Comparison of ENCODE assay signal across 8 cellular contexts in the genomic region with DNA sequence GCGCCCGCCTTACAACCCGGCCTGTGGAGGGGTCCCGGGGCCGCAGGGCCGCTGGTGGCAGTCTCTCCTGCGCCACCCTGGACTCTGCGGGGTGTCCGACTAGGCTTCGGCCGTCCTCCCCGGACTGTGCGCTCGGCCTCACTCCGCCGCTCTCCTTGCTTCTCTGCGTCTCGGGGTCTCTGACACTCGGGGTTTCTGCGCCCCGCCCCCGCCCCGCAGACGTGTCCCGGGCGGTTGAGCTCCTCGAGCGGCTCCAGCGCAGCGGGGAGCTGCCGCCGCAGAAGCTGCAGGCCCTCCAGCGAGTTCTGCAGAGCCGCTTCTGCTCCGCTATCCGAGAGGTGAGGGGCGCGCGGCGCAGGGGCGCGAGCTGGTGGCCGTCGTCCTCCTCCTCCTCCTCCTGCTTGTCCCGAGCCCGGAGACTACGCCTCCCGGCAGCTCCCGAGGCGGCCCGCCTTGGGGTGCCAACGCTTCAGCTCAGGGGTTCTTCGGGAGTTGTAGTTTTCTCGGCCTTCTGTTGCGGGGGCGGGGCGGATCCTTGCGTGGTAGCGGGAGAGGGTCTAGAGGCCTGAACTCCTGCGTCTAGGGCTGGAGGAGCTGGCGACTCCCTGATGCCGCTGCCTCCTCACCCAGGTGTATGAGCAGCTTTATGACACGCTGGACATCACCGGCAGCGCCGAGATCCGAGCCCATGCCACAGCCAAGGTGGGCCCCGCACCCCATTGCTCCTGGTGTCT. TPM values are rescaled to one million over a fixed set of nuclear protein-coding genes. Genes with fewer than 3 reads are reported as not detected.
DNase-seq lines count a peak whose midpoint lies in the region; ATAC-seq lines count a peak whose summit lies in the region.

No MANE protein-coding gene starts in this region.

- no peaks in the 10 kb centered on the region for H3K79me2 ChIP-seq in Karpas-422 (ENCODE audit: low read length)

- no peaks in the 10 kb centered on the region for H3K27me3 Mint-ChIP-seq in CD4-positive, alpha-beta memory T cell
- no peaks in the 10 kb centered on the region for H3K27me3 Mint-ChIP-seq in activated CD4-positive, alpha-beta T cell treated with anti-CD3 and anti-CD28 coated beads, Interleukin-2, amount 10 ng/mL, durations not matched to agents 7 days and 5 days
- no peaks in the 10 kb centered on the region for H3K27me3 Mint-ChIP-seq in memory B cell

- H3K27me3 ChIP-seq in CD4-positive, alpha-beta memory T cell (ENCODE audit: insufficient read depth, low read length), result no peaks in the 10 kb centered on the region
- H3K27me3 ChIP-seq in Karpas-422 (ENCODE audit: low read length), result no peaks in the 10 kb centered on the region; the same call in 1 of the 2 replicates
- peaks cover 13% of the 10 kb centered on the region for H3K27me3 ChIP-seq in ectodermal cell (ENCODE audit: control insufficient read depth, insufficient read depth, low read length, poor library complexity, severe bottlenecking)

- H3K9me2 ChIP-seq in Karpas-422 (replicated peaks; ENCODE audit: insufficient read depth, low read length), result no peaks in the 10 kb centered on the region

- H3K36me3 Mint-ChIP-seq in CD4-positive, alpha-beta memory T cell, result peaks cover 0 to 4% of the 10 kb centered on the region in 2 donors
- no peaks in the 10 kb centered on the region for H3K36me3 Mint-ChIP-seq in activated CD4-positive, alpha-beta T cell treated with anti-CD3 and anti-CD28 coated beads, Interleukin-2, amount 10 ng/mL, durations not matched to agents 7 days and 5 days (ENCODE audit: low read depth)
- no peaks in the 10 kb centered on the region for H3K36me3 Mint-ChIP-seq in memory B cell

- peak overlapping the region; percentile 73 to 91 (median 85) for H3K4me3 Mint-ChIP-seq in CD4-positive, alpha-beta memory T cell
- peak overlapping the region; percentile 72 for H3K4me3 Mint-ChIP-seq in activated CD4-positive, alpha-beta T cell treated with anti-CD3 and anti-CD28 coated beads, Interleukin-2, amount 10 ng/mL, durations not matched to agents 7 days and 5 days
- peak overlapping the region; percentile 82 for H3K4me3 Mint-ChIP-seq in memory B cell

- H3K4me3 ChIP-seq in CD4-positive, alpha-beta memory T cell (ENCODE audit: low read length in 2 of 2), result peak overlapping the region in 1 of 2 donors; percentile 54
- H3K4me3 ChIP-seq in Karpas-422 (ENCODE audit: low read length) (peak overlapping the region; percentile 85), ectodermal cell (ENCODE audit: insufficient read depth, low read depth, low read length) (peak overlapping the region; percentile 62)

- H2AFZ ChIP-seq in Karpas-422 (ENCODE audit: low read length), result peak overlapping the region; percentile 82; the same call in 1 of the 2 replicates

- peak overlapping the region; percentile 77 for H3K9ac ChIP-seq in Karpas-422 (ENCODE audit: low read length)

- H3K4me2 ChIP-seq in Karpas-422 (ENCODE audit: low read depth, low read length, poor library complexity, severe bottlenecking), result peak overlapping the region; percentile 73

- CTCF ChIA-PET in CD4-positive, alpha-beta memory T cell (lab: Charles Lee; ENCODE audit: partially characterized antibody), result interaction anchor here (0.5 to 2.9 kb wide), 13 partner anchors 10 to 474 kb away, joined by 3 to 20 read pairs (median 4); a partner anchor contains a TSS
- CTCF ChIA-PET in activated CD4-positive, alpha-beta T cell treated with anti-CD3 and anti-CD28 coated beads, Interleukin-2, amount 10 ng/mL, durations not matched to agents 7 days and 5 days (lab: Charles Lee), result interaction anchor here (0.8 to 3.1 kb wide), 21 partner anchors 10 to 121 kb away, joined by 3 to 24 read pairs (median 4); a partner anchor contains a TSS

- 7% methylated on average over 68 of the region's 68 CpGs for WGBS in ectodermal cell, 2 experiments

- H3K4me1 ChIP-seq in CD4-positive, alpha-beta memory T cell (ENCODE audit: insufficient read depth, low read length), result peaks cover 26% of the 10 kb centered on the region
- peaks cover 41% of the 10 kb centered on the region for H3K4me1 ChIP-seq in Karpas-422 (ENCODE audit: low read length)
- H3K4me1 ChIP-seq in ectodermal cell (ENCODE audit: control insufficient read depth, insufficient read depth, low read length), result peaks cover 10% of the 10 kb centered on the region

- DNase-seq in CD4-positive, alpha-beta memory T cell, result peak; percentile 32 to 58 (median 46)
- DNase-seq in Karpas-422 (peak; percentile 64), memory B cell (ENCODE audit: low spot score in 2 of 2) (peak; percentile 28 to 30), SIG-M5 treated with dmso at 0.1 percent for 504 hours (lab: John Stamatoyannopoulos, UW; ENCODE audit: unreplicated experiment) (no peak)
- peak; percentile 54 for DNase-seq in activated CD4-positive, alpha-beta T cell treated with anti-CD3 and anti-CD28 coated beads, Interleukin-2, amount 10 ng/mL, durations not matched to agents 7 days and 5 days
- peak; percentile 31 for DNase-seq in stimulated activated CD8-positive, alpha-beta memory T cell treated with anti-CD3 and anti-CD28 coated beads, Interleukin-15, amount 100 ng/mL, for 24 hours (ENCODE audit: low read depth)

- H4K20me1 ChIP-seq in Karpas-422 (ENCODE audit: insufficient read depth, low read depth, low read length), result peaks cover 1% of the 10 kb centered on the region; the same call in 1 of the 2 replicates

- H3K27ac ChIP-seq in CD4-positive, alpha-beta memory T cell (ENCODE audit: low read depth, low read length), result peak overlapping the region; percentile 48
- H3K27ac ChIP-seq in Karpas-422 (ENCODE audit: low read length) (no peak overlapping the region), ectodermal cell (ENCODE audit: insufficient read depth, low read depth, low read length, poor library complexity, severe bottlenecking) (no peak overlapping the region)

- no peaks in the 10 kb centered on the region for H3K36me3 ChIP-seq in CD4-positive, alpha-beta memory T cell (ENCODE audit: insufficient read depth, low read length)
- H3K36me3 ChIP-seq in Karpas-422 (ENCODE audit: insufficient read depth, low read length), result no peaks in the 10 kb centered on the region
- H3K36me3 ChIP-seq in ectodermal cell (ENCODE audit: control insufficient read depth, insufficient read depth, low read length), result no peaks in the 10 kb centered on the region

- intact Hi-C loops in CD4-positive, alpha-beta memory T cell (cut with micrococcal nuclease), result loop anchor here (1.0 to 5.0 kb wide), 4 partner anchors 8 to 338 kb away; a partner anchor contains a TSS

- POLR2A ChIA-PET in CD4-positive, alpha-beta memory T cell (lab: Charles Lee; ENCODE audit: partially characterized antibody), result interaction anchor here (0.8 to 4.0 kb wide), 8 partner anchors 9 to 122 kb away, joined by 3 to 38 read pairs (median 4); a partner anchor contains a TSS
- POLR2A ChIA-PET in activated CD4-positive, alpha-beta T cell treated with anti-CD3 and anti-CD28 coated beads, Interleukin-2, amount 10 ng/mL, durations not matched to agents 7 days and 5 days (lab: Charles Lee), result no interaction called here

- peaks cover 20 to 45% (median 32%) of the 10 kb centered on the region in 4 donors for H3K4me1 Mint-ChIP-seq in CD4-positive, alpha-beta memory T cell
- peaks cover 31% of the 10 kb centered on the region for H3K4me1 Mint-ChIP-seq in activated CD4-positive, alpha-beta T cell treated with anti-CD3 and anti-CD28 coated beads, Interleukin-2, amount 10 ng/mL, durations not matched to agents 7 days and 5 days
- H3K4me1 Mint-ChIP-seq in memory B cell, result peaks cover 27% of the 10 kb centered on the region

- peaks cover 0 to 2% (median 0%) of the 10 kb centered on the region in 8 donors for H3K9me3 Mint-ChIP-seq in CD4-positive, alpha-beta memory T cell
- H3K9me3 Mint-ChIP-seq in activated CD4-positive, alpha-beta T cell treated with anti-CD3 and anti-CD28 coated beads, Interleukin-2, amount 10 ng/mL, durations not matched to agents 7 days and 5 days, result no peaks in the 10 kb centered on the region
- no peaks in the 10 kb centered on the region for H3K9me3 Mint-ChIP-seq in memory B cell

- no peaks in the 10 kb centered on the region for H3K9me3 ChIP-seq in CD4-positive, alpha-beta memory T cell (ENCODE audit: control insufficient read depth in 1 of 2, low read length in 2 of 2)
- no peaks in the 10 kb centered on the region for H3K9me3 ChIP-seq in Karpas-422 (ENCODE audit: low read length)
- H3K9me3 ChIP-seq in ectodermal cell (ENCODE audit: control insufficient read depth, low read length), result no peaks in the 10 kb centered on the region

- peak overlapping the region in 5 of 7 donors; percentile 74 to 89 (median 84) for H3K27ac Mint-ChIP-seq in CD4-positive, alpha-beta memory T cell
- H3K27ac Mint-ChIP-seq in activated CD4-positive, alpha-beta T cell treated with anti-CD3 and anti-CD28 coated beads, Interleukin-2, amount 10 ng/mL, durations not matched to agents 7 days and 5 days, result peak overlapping the region; percentile 13
- H3K27ac Mint-ChIP-seq in memory B cell, result peak overlapping the region; percentile 50

- ATAC-seq in memory B cell (ENCODE audit: low read depth), result no peak
- no peak for ATAC-seq in GM18907 (IDR thresholded peaks at IDR 0.05; ENCODE audit: unreplicated experiment)

RNA-seq across cellular contexts. Expression of a gene that starts 0.6 kb away (rescaled TPM):
- total RNA-seq in CD4-positive, alpha-beta memory T cell, result 10 to 100 TPM; 17.7 to 18.6 TPM
- 1 to 10 TPM; 4.4 to 5.3 TPM for polyA plus RNA-seq in CD4-positive, alpha-beta memory T cell
- total RNA-seq in Karpas-422 (2014; rRNA removed; shearing (Covaris generic); ENCODE audit: low replicate concordance), result 6.4 and 23.4 TPM in 2 replicates
- 1 to 10 TPM; 5.6 TPM for total RNA-seq in activated CD4-positive, alpha-beta T cell treated with anti-CD3 and anti-CD28 coated beads, Interleukin-2, amount 10 ng/mL, durations not matched to agents 7 days and 5 days
- 3.9 TPM for polyA plus RNA-seq in ectodermal cell (2013, experiment 1 of 4)
- polyA plus RNA-seq in ectodermal cell (2013, experiment 2 of 4), result 2.9 TPM
- 4.8 TPM for polyA plus RNA-seq in ectodermal cell (2013, experiment 3 of 4)
- 5.2 TPM for polyA plus RNA-seq in ectodermal cell (2013, experiment 4 of 4)

RNA-seq across cellular contexts. Expression of a gene that starts 4.1 kb away (rescaled TPM):
- total RNA-seq in CD4-positive, alpha-beta memory T cell, result 1 to 10 TPM; 1.7 to 1.9 TPM
- 1 to 10 TPM; 1.9 to 3.7 TPM for polyA plus RNA-seq in CD4-positive, alpha-beta memory T cell
- 3.4 and 5.5 TPM in 2 replicates for total RNA-seq in Karpas-422 (2014; rRNA removed; shearing (Covaris generic); ENCODE audit: low replicate concordance)
- 1 to 10 TPM; 1.0 to 1.3 TPM for total RNA-seq in activated CD4-positive, alpha-beta T cell treated with anti-CD3 and anti-CD28 coated beads, Interleukin-2, amount 10 ng/mL, durations not matched to agents 7 days and 5 days
- not detected for polyA plus RNA-seq in ectodermal cell (2013, experiment 1 of 4)
- 0.37 TPM for polyA plus RNA-seq in ectodermal cell (2013, experiment 2 of 4)
- polyA plus RNA-seq in ectodermal cell (2013, experiment 3 of 4), result 0.53 TPM
- 0.81 TPM for polyA plus RNA-seq in ectodermal cell (2013, experiment 4 of 4)

RNA-seq across cellular contexts. Expression of a gene that starts 4.5 kb away (rescaled TPM):
- total RNA-seq in CD4-positive, alpha-beta memory T cell, result 1 to 10 TPM; 4.0 to 4.5 TPM
- under 1 TPM; 0.27 to 0.68 TPM for polyA plus RNA-seq in CD4-positive, alpha-beta memory T cell
- 5.4 and 7.9 TPM in 2 replicates for total RNA-seq in Karpas-422 (2014; rRNA removed; shearing (Covaris generic); ENCODE audit: low replicate concordance)
- total RNA-seq in activated CD4-positive, alpha-beta T cell treated with anti-CD3 and anti-CD28 coated beads, Interleukin-2, amount 10 ng/mL, durations not matched to agents 7 days and 5 days, result 1 to 10 TPM; 1.6 TPM
- 18.5 TPM for polyA plus RNA-seq in ectodermal cell (2013, experiment 1 of 4)
- polyA plus RNA-seq in ectodermal cell (2013, experiment 2 of 4), result 14.3 TPM
- polyA plus RNA-seq in ectodermal cell (2013, experiment 3 of 4), result 20.9 TPM
- polyA plus RNA-seq in ectodermal cell (2013, experiment 4 of 4), result 20.7 TPM

RNA-seq across cellular contexts. Expression of a gene that starts 29.5 kb away (rescaled TPM):
- 100 to 1,000 TPM; 675 to 689 TPM for total RNA-seq in CD4-positive, alpha-beta memory T cell
- 10 to 100 TPM; 31.5 to 55.2 TPM for polyA plus RNA-seq in CD4-positive, alpha-beta memory T cell
- total RNA-seq in Karpas-422 (2014; rRNA removed; shearing (Covaris generic); ENCODE audit: low replicate concordance), result 420 and 646 TPM in 2 replicates
- 100 to 1,000 TPM; 234 to 249 TPM for total RNA-seq in activated CD4-positive, alpha-beta T cell treated with anti-CD3 and anti-CD28 coated beads, Interleukin-2, amount 10 ng/mL, durations not matched to agents 7 days and 5 days
- polyA plus RNA-seq in ectodermal cell (2013, experiment 1 of 4), result 343 TPM
- 315 TPM for polyA plus RNA-seq in ectodermal cell (2013, experiment 2 of 4)
- polyA plus RNA-seq in ectodermal cell (2013, experiment 3 of 4), result 279 TPM
- polyA plus RNA-seq in ectodermal cell (2013, experiment 4 of 4), result 290 TPM

RNA-seq across cellular contexts. Expression of a gene that starts 40.4 kb away (rescaled TPM):
- total RNA-seq in CD4-positive, alpha-beta memory T cell, result not detected
- not detected for polyA plus RNA-seq in CD4-positive, alpha-beta memory T cell
- not detected in 2 replicates for total RNA-seq in Karpas-422 (2014; rRNA removed; shearing (Covaris generic); ENCODE audit: low replicate concordance)
- not detected for total RNA-seq in activated CD4-positive, alpha-beta T cell treated with anti-CD3 and anti-CD28 coated beads, Interleukin-2, amount 10 ng/mL, durations not matched to agents 7 days and 5 days
- polyA plus RNA-seq in ectodermal cell (2013, experiment 1 of 4), result 0.39 TPM
- polyA plus RNA-seq in ectodermal cell (2013, experiment 2 of 4), result 0.41 TPM
- polyA plus RNA-seq in ectodermal cell (2013, experiment 3 of 4), result 0.75 TPM
- polyA plus RNA-seq in ectodermal cell (2013, experiment 4 of 4), result 0.57 TPM

Comparison
In these comparisons a context has a peak if more than half of its experiments do, and no peak if none do; other contexts are left out.
1. H3K27ac Mint-ChIP-seq: peak in every context shown above with its lines; median percentile 84 in CD4-positive, alpha-beta memory T cell; 50 in memory B cell; 13 in activated CD4-positive, alpha-beta T cell treated with anti-CD3 and anti-CD28 coated beads, Interleukin-2, amount 10 ng/mL, durations not matched to agents 7 days and 5 days.